9 cellular contexts compared by ENCODE assay signal in genomic region chr9:121358747-121359146, GRCh38. TPM values are rescaled to one million over a fixed set of nuclear protein-coding genes. Genes with fewer than 3 reads are reported as not detected.
DNase-seq lines count a peak whose midpoint lies in the region; ATAC-seq, FAIRE-seq and TF ChIP-seq lines count a peak whose summit lies in the region.
"Had no signal": no experiment of that assay in that cellular context is flagged by ENCODE, and none has a peak within 500 bp of the region (broad histone marks: within the 10 kb centered on the region; RNA-seq: fewer than 3 reads in every experiment).

No MANE protein-coding gene starts in this region.

- H3K27ac ChIP-seq in KMS-11 (peak overlapping the region; percentile 39; the same call in 1 of the 2 replicates), endothelial cell of umbilical vein (ENCODE audit: insufficient read depth, low read depth, low read length) (peak overlapping the region; percentile 19), gastrocnemius medialis (peak overlapping the region; percentile 94 to 99 (median 96))

- ATAC-seq in gastrocnemius medialis = no peak
- ATAC-seq in GM19328 (IDR thresholded peaks at IDR 0.05; ENCODE audit: unreplicated experiment) = no peak

- dilution Hi-C loops in endothelial cell of umbilical vein (cut with MboI; ENCODE audit: extremely low pct_ligation_motif_present, low sequenced_read_pairs) = no loop called here

- BruUV-seq in endothelial cell of umbilical vein (replicated peaks; lab: Mats Ljungman, UMichigan) = no TSS peak

- H3K4me3 ChIP-seq in KMS-11 (IDR thresholded peaks at IDR 0.05; ENCODE audit: insufficient read depth, low read depth, low read length) = no peak overlapping the region
- peak overlapping the region in 1 of 3 experiments; percentile 6 for H3K4me3 ChIP-seq in endothelial cell of umbilical vein (replicated peaks in 1 of 3; ENCODE audit: insufficient read depth in 1 of 3, low read depth in 1 of 3, low read length in 3 of 3)
- H3K4me3 ChIP-seq in gastrocnemius medialis = peak overlapping the region in 2 of 4 donors; percentile 8 to 12

- H3K27me3 ChIP-seq in KMS-11 (ENCODE audit: insufficient read depth, low read depth) (no peaks in the 10 kb centered on the region), endothelial cell of umbilical vein (ENCODE audit: control insufficient read depth in 2 of 2, insufficient read depth in 2 of 2, low read length in 2 of 2) (no peaks in the 10 kb centered on the region), gastrocnemius medialis (no peaks in the 10 kb centered on the region)

- TF ChIP-seq CTCF in KMS-11 (conservative IDR thresholded peaks at IDR 0.05; ENCODE audit: low read depth, low read length) = no peak
- no peak for TF ChIP-seq CTCF in endothelial cell of umbilical vein (IDR thresholded peaks at IDR 0.05; ENCODE audit: extremely low read depth in 1 of 2, insufficient read depth in 1 of 2, low read depth in 1 of 2, low read length in 2 of 2)
- TF ChIP-seq CTCF in gastrocnemius medialis (IDR thresholded peaks at IDR 0.05 in 4 of 5, conservative IDR thresholded peaks at IDR 0.05 in 1 of 5) = no peak

- no peaks in the 10 kb centered on the region for H3K36me3 ChIP-seq in KMS-11 (ENCODE audit: insufficient read depth)
- H3K36me3 ChIP-seq in endothelial cell of umbilical vein (ENCODE audit: control insufficient read depth in 2 of 2, extremely low read depth in 1 of 2, insufficient read depth in 2 of 2, low read length in 2 of 2) = peaks cover 0 to 4% of the 10 kb centered on the region in 2 experiments
- H3K36me3 ChIP-seq in gastrocnemius medialis = peaks cover 0 to 27% of the 10 kb centered on the region in 2 donors

- in situ Hi-C loops in gastrocnemius medialis (cut with MboI; ENCODE audit: low sequenced_read_pairs in 4 of 4) = no loop called here

- POLR2A ChIA-PET in endothelial cell of umbilical vein (lab: Charles Lee) = no interaction called here

- intact Hi-C loops in endothelial cell of umbilical vein (cut with micrococcal nuclease) (no loop called here), gastrocnemius medialis (cut with DNase I; ENCODE audit: low total_unique reads) (no loop called here)

- H2AFZ ChIP-seq in KMS-11 (ENCODE audit: low read depth) (no peak overlapping the region), endothelial cell of umbilical vein (ENCODE audit: low read depth, low read length) (no peak overlapping the region)

- CTCF ChIA-PET in endothelial cell of umbilical vein (lab: Charles Lee) = interaction anchor here (0.5 to 2.0 kb wide), 5 partner anchors 8 to 706 kb away, joined by 3 to 7 read pairs (median 4); no protein-coding TSS in a partner anchor

- no peak for DNase-seq in GM18507 (ENCODE audit: extremely low spot score, insufficient read length, low read depth)
- peak; percentile 31 for DNase-seq in endothelial cell of umbilical vein (ENCODE audit: low read depth, low spot score)
- no peak for DNase-seq in gastrocnemius medialis
- DNase-seq in hippocampal formation (lab: John Stamatoyannopoulos, UW) = no peak
- no peak for DNase-seq in SIG-M5 (lab: John Stamatoyannopoulos, UW)
- no peak for DNase-seq in NOMO-1 treated with DMSO at 0.1 percent for 48 hours (lab: John Stamatoyannopoulos, UW; ENCODE audit: unreplicated experiment)
- DNase-seq: effector CD8-positive, alpha-beta T cell had no signal

- FAIRE-seq in GM18507 (lab: Jason Lieb, UNC) (peak; percentile 31), endothelial cell of umbilical vein (lab: Jason Lieb, UNC) (no peak)

- H3K9ac ChIP-seq in KMS-11 (no peak overlapping the region), endothelial cell of umbilical vein (replicated peaks; ENCODE audit: extremely low read depth, insufficient read depth, low read length) (peak overlapping the region; percentile 10)

- H3K9me3 ChIP-seq in endothelial cell of umbilical vein (replicated peaks; ENCODE audit: control insufficient read depth, insufficient read depth, low read length) = no peaks in the 10 kb centered on the region
- H3K9me3 ChIP-seq in gastrocnemius medialis = no peaks in the 10 kb centered on the region

- peaks cover 44% of the 10 kb centered on the region for H3K4me1 ChIP-seq in KMS-11 (ENCODE audit: low read depth, poor library complexity, severe bottlenecking)
- H3K4me1 ChIP-seq in endothelial cell of umbilical vein (ENCODE audit: control insufficient read depth, extremely low read depth, insufficient read depth, low read length) = peaks cover 93% of the 10 kb centered on the region
- peaks cover 68 to 71% of the 10 kb centered on the region in 2 donors for H3K4me1 ChIP-seq in gastrocnemius medialis

- H3K9me1 ChIP-seq in endothelial cell of umbilical vein (replicated peaks; ENCODE audit: control insufficient read depth, extremely low read depth, insufficient read depth, low read length) = no peaks in the 10 kb centered on the region

- H3K79me2 ChIP-seq in KMS-11 (ENCODE audit: insufficient read depth, low read depth) = no peaks in the 10 kb centered on the region
- H3K79me2 ChIP-seq in endothelial cell of umbilical vein (ENCODE audit: control insufficient read depth, insufficient read depth, low read length) = peaks cover 59% of the 10 kb centered on the region

- TF ChIP-seq POLR2A in endothelial cell of umbilical vein (IDR thresholded peaks at IDR 0.05; ENCODE audit: low read depth, low read length) = no peak
- no peak for TF ChIP-seq POLR2A in gastrocnemius medialis (IDR thresholded peaks at IDR 0.05)

- H3K4me2 ChIP-seq in KMS-11 (peak overlapping the region; percentile 78; the same call in 1 of the 2 replicates), endothelial cell of umbilical vein (ENCODE audit: insufficient read depth, low read length) (peak overlapping the region; percentile 63)

- no peaks in the 10 kb centered on the region for H4K20me1 ChIP-seq in KMS-11 (ENCODE audit: insufficient read depth)
- H4K20me1 ChIP-seq in endothelial cell of umbilical vein (replicated peaks; ENCODE audit: control insufficient read depth, extremely low read depth, insufficient read depth, low read length) = no peaks in the 10 kb centered on the region

TF ChIP-seq in endothelial cell of umbilical vein, 7 proteins besides CTCF, POLR2A, EP300 and RAD21:
- TF ChIP-seq FOS (IDR thresholded peaks at IDR 0.05; ENCODE audit: borderline replicate concordance, insufficient read depth, low read length) = no peak
- no peak for TF ChIP-seq EZH2 (IDR thresholded peaks at IDR 0.05; ENCODE audit: borderline replicate concordance, low read depth, low read length, severe bottlenecking)
- no peak for TF ChIP-seq POLR2AphosphoS5 (IDR thresholded peaks at IDR 0.05; ENCODE audit: insufficient read depth, low read depth, low read length)
- TF ChIP-seq MYC (IDR thresholded peaks at IDR 0.05; ENCODE audit: low read depth, low read length) = no peak
- no peak for TF ChIP-seq JUN (IDR thresholded peaks at IDR 0.05; ENCODE audit: borderline replicate concordance, insufficient read depth, insufficient read length, low read depth)
- TF ChIP-seq, protein P1, sequence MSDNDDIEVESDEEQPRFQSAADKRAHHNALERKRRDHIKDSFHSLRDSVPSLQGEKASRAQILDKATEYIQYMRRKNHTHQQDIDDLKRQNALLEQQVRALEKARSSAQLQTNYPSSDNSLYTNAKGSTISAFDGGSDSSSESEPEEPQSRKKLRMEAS (IDR thresholded peaks at IDR 0.05; ENCODE audit: insufficient read depth, insufficient read length) = no peak
- no peak for TF ChIP-seq GATA2 (IDR thresholded peaks at IDR 0.05; ENCODE audit: insufficient read depth, insufficient read length, low read depth, low read length)

RNA-seq across cellular contexts. Expression of gene STOM, which starts 11.3 kb away (rescaled TPM):
- total RNA-seq in endothelial cell of umbilical vein (138 and 170 TPM in 2 replicates), gastrocnemius medialis (10 to 100 TPM; 60.0 to 89.5 (median 76.3) TPM)
- polyA plus RNA-seq in endothelial cell of umbilical vein = 133 and 153 TPM in 2 replicates
- 149 and 161 TPM in 2 replicates for polyA plus RNA-seq in endothelial cell of umbilical vein (2011; cell fraction: cytosol; rRNA removed)
- 72.7 and 88.0 TPM in 2 replicates for polyA plus RNA-seq in endothelial cell of umbilical vein (2011; cell fraction: nucleus; rRNA removed)
- 142 and 165 TPM in 2 replicates for polyA plus RNA-seq in endothelial cell of umbilical vein (2012)
- polyA minus RNA-seq in endothelial cell of umbilical vein = 165 and 168 TPM in 2 replicates
- polyA minus RNA-seq in endothelial cell of umbilical vein (2011; cell fraction: cytosol; rRNA and poly(A)+ RNA removed) = 75.4 TPM
- 63.6 and 70.5 TPM in 2 replicates for polyA minus RNA-seq in endothelial cell of umbilical vein (2011; cell fraction: nucleus; rRNA and poly(A)+ RNA removed)

Comparison
In these comparisons a context has a peak if more than half of its experiments do, and no peak if none do; other contexts are left out.
1. H3K27ac ChIP-seq: peak in every context shown above with its lines; median percentile 96 in gastrocnemius medialis; 39 in KMS-11; 19 in endothelial cell of umbilical vein.